In the genomic region with DNA sequence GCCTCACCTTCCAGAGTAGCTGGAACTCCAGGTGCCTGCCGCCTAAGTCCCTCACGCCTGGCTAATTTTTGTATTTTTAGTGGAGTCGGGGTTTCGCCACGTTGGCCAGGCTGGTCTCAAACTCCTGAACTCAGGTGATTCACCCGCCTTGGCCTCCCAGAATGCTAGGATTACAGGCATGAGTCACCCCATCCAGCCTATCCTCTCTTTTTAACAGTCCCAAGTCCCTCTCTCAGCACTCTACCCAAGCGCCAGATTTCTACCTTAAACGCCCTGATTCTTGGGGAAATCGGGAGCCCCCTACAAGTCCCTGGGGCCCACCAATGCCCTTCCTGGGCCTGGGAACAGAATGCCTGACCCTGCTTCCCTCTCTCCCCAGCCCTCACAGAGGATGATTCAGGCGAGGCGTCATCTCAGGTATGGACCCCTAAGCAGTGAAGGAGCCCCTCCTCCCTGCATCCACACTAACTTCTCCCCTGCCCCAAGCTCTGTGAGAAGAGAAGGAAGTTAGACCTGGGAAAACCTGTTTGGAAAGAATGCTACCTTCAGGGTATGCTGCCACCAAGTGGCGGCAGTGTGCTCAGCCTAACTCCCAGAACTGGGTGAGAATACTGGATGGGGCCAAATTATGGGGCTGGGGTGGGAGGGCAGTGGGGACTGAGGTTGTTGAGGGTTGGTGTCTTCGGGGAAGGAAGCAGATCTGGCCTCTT, we compare ENCODE assay signal across 1 cellular context.
A peak's percentile ranks its signal among the peaks of the same experiment; 100 is the strongest.
TF ChIP-seq lines count a peak whose summit lies in the region.

No MANE protein-coding gene starts in this region.

TF ChIP-seq in GM12878, 131 proteins besides CTCF, POLR2A, EP300 and RAD21:
- TF ChIP-seq SMARCA5 (IDR thresholded peaks at IDR 0.05) (0 out of 2 replicates have a peak, but pooled peaks have one; percentile 13), SREBF1 (IDR thresholded peaks at IDR 0.05; ENCODE audit: low read length) (no peak), KLF5 (IDR thresholded peaks at IDR 0.05; ENCODE audit: partially characterized antibody) (no peak), HDGF (IDR thresholded peaks at IDR 0.05) (no peak), MEF2B (IDR thresholded peaks at IDR 0.05; ENCODE audit: partially characterized antibody, poor library complexity, severe bottlenecking) (peak; percentile 22), IKZF1 (conservative IDR thresholded peaks at IDR 0.05) (peak; percentile 64), TBL1XR1 (IDR thresholded peaks at IDR 0.05; ENCODE audit: low read depth, low read length) (no peak), ZNF24 (IDR thresholded peaks at IDR 0.05) (0 out of 2 replicates have a peak, but pooled peaks have one; percentile 22), JUNB (IDR thresholded peaks at IDR 0.05) (no peak), IKZF2 (IDR thresholded peaks at IDR 0.05) (peak; percentile 43 to 53; a peak in 3 of 4 replicates), MXI1 (IDR thresholded peaks at IDR 0.05; ENCODE audit: low read depth, low read length) (no peak)
- TF ChIP-seq, protein P1, sequence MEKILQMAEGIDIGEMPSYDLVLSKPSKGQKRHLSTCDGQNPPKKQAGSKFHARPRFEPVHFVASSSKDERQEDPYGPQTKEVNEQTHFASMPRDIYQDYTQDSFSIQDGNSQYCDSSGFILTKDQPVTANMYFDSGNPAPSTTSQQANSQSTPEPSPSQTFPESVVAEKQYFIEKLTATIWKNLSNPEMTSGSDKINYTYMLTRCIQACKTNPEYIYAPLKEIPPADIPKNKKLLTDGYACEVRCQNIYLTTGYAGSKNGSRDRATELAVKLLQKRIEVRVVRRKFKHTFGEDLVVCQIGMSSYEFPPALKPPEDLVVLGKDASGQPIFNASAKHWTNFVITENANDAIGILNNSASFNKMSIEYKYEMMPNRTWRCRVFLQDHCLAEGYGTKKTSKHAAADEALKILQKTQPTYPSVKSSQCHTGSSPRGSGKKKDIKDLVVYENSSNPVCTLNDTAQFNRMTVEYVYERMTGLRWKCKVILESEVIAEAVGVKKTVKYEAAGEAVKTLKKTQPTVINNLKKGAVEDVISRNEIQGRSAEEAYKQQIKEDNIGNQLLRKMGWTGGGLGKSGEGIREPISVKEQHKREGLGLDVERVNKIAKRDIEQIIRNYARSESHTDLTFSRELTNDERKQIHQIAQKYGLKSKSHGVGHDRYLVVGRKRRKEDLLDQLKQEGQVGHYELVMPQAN (conservative IDR thresholded peaks at IDR 0.05), result no peak
- TF ChIP-seq, protein P2, sequence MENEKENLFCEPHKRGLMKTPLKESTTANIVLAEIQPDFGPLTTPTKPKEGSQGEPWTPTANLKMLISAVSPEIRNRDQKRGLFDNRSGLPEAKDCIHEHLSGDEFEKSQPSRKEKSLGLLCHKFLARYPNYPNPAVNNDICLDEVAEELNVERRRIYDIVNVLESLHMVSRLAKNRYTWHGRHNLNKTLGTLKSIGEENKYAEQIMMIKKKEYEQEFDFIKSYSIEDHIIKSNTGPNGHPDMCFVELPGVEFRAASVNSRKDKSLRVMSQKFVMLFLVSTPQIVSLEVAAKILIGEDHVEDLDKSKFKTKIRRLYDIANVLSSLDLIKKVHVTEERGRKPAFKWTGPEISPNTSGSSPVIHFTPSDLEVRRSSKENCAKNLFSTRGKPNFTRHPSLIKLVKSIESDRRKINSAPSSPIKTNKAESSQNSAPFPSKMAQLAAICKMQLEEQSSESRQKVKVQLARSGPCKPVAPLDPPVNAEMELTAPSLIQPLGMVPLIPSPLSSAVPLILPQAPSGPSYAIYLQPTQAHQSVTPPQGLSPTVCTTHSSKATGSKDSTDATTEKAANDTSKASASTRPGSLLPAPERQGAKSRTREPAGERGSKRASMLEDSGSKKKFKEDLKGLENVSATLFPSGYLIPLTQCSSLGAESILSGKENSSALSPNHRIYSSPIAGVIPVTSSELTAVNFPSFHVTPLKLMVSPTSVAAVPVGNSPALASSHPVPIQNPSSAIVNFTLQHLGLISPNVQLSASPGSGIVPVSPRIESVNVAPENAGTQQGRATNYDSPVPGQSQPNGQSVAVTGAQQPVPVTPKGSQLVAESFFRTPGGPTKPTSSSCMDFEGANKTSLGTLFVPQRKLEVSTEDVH (IDR thresholded peaks at IDR 0.05; ENCODE audit: low read depth, partially characterized antibody), result no peak
- TF ChIP-seq, protein P3, sequence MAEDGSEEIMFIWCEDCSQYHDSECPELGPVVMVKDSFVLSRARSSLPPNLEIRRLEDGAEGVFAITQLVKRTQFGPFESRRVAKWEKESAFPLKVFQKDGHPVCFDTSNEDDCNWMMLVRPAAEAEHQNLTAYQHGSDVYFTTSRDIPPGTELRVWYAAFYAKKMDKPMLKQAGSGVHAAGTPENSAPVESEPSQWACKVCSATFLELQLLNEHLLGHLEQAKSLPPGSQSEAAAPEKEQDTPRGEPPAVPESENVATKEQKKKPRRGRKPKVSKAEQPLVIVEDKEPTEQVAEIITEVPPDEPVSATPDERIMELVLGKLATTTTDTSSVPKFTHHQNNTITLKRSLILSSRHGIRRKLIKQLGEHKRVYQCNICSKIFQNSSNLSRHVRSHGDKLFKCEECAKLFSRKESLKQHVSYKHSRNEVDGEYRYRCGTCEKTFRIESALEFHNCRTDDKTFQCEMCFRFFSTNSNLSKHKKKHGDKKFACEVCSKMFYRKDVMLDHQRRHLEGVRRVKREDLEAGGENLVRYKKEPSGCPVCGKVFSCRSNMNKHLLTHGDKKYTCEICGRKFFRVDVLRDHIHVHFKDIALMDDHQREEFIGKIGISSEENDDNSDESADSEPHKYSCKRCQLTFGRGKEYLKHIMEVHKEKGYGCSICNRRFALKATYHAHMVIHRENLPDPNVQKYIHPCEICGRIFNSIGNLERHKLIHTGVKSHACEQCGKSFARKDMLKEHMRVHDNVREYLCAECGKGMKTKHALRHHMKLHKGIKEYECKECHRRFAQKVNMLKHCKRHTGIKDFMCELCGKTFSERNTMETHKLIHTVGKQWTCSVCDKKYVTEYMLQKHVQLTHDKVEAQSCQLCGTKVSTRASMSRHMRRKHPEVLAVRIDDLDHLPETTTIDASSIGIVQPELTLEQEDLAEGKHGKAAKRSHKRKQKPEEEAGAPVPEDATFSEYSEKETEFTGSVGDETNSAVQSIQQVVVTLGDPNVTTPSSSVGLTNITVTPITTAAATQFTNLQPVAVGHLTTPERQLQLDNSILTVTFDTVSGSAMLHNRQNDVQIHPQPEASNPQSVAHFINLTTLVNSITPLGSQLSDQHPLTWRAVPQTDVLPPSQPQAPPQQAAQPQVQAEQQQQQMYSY (CRISPR knock-in tag; IDR thresholded peaks at IDR 0.05), result no peak
- TF ChIP-seq, protein P4, sequence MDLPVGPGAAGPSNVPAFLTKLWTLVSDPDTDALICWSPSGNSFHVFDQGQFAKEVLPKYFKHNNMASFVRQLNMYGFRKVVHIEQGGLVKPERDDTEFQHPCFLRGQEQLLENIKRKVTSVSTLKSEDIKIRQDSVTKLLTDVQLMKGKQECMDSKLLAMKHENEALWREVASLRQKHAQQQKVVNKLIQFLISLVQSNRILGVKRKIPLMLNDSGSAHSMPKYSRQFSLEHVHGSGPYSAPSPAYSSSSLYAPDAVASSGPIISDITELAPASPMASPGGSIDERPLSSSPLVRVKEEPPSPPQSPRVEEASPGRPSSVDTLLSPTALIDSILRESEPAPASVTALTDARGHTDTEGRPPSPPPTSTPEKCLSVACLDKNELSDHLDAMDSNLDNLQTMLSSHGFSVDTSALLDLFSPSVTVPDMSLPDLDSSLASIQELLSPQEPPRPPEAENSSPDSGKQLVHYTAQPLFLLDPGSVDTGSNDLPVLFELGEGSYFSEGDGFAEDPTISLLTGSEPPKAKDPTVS (IDR thresholded peaks at IDR 0.05; ENCODE audit: low read depth, low read length), result no peak
- TF ChIP-seq, protein P5, sequence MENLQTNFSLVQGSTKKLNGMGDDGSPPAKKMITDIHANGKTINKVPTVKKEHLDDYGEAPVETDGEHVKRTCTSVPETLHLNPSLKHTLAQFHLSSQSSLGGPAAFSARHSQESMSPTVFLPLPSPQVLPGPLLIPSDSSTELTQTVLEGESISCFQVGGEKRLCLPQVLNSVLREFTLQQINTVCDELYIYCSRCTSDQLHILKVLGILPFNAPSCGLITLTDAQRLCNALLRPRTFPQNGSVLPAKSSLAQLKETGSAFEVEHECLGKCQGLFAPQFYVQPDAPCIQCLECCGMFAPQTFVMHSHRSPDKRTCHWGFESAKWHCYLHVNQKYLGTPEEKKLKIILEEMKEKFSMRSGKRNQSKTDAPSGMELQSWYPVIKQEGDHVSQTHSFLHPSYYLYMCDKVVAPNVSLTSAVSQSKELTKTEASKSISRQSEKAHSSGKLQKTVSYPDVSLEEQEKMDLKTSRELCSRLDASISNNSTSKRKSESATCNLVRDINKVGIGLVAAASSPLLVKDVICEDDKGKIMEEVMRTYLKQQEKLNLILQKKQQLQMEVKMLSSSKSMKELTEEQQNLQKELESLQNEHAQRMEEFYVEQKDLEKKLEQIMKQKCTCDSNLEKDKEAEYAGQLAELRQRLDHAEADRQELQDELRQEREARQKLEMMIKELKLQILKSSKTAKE (IDR thresholded peaks at IDR 0.05; ENCODE audit: low read depth, poor library complexity, severe bottlenecking), result no peak
- TF ChIP-seq, protein P6, sequence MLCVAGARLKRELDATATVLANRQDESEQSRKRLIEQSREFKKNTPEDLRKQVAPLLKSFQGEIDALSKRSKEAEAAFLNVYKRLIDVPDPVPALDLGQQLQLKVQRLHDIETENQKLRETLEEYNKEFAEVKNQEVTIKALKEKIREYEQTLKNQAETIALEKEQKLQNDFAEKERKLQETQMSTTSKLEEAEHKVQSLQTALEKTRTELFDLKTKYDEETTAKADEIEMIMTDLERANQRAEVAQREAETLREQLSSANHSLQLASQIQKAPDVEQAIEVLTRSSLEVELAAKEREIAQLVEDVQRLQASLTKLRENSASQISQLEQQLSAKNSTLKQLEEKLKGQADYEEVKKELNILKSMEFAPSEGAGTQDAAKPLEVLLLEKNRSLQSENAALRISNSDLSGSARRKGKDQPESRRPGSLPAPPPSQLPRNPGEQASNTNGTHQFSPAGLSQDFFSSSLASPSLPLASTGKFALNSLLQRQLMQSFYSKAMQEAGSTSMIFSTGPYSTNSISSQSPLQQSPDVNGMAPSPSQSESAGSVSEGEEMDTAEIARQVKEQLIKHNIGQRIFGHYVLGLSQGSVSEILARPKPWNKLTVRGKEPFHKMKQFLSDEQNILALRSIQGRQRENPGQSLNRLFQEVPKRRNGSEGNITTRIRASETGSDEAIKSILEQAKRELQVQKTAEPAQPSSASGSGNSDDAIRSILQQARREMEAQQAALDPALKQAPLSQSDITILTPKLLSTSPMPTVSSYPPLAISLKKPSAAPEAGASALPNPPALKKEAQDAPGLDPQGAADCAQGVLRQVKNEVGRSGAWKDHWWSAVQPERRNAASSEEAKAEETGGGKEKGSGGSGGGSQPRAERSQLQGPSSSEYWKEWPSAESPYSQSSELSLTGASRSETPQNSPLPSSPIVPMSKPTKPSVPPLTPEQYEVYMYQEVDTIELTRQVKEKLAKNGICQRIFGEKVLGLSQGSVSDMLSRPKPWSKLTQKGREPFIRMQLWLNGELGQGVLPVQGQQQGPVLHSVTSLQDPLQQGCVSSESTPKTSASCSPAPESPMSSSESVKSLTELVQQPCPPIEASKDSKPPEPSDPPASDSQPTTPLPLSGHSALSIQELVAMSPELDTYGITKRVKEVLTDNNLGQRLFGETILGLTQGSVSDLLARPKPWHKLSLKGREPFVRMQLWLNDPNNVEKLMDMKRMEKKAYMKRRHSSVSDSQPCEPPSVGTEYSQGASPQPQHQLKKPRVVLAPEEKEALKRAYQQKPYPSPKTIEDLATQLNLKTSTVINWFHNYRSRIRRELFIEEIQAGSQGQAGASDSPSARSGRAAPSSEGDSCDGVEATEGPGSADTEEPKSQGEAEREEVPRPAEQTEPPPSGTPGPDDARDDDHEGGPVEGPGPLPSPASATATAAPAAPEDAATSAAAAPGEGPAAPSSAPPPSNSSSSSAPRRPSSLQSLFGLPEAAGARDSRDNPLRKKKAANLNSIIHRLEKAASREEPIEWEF (IDR thresholded peaks at IDR 0.05; ENCODE audit: insufficient replicate concordance, low read depth, low read length), result no peak
